In the genomic region with DNA sequence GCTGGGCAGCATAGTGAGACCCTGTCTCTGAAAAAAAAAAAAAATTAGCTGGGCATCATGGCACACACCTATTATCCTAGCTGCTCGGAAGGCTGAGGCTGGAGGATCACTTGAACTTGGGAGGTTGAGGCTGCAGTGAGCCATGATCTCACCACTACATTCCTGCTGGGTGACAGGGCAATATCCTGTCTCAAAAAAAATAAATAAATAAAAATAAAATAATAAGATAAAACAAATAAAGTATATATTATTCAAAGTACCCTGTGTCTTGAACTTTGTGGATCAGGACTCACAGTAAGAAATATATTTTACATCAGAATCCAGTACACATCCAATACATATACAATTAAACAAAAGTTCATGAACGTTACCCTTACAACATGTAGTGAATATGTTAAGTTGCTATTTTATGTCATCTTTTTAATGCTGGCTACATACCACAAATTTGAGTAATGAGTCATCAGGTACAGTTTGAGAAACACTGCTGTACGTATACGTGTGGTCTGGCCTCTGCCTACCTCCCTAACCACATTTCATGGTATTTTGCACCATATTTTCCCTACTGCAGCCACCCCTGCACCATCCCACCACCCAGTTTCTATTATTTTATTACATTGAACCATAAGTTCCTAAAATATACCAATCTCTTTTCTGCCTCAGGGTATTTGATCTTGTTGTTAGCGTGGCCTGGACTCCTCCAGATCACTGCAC, we compare ENCODE assay signal across 1 cellular context.
TF ChIP-seq lines count a peak whose summit lies in the region.

No MANE protein-coding gene starts in this region.

TF ChIP-seq in endothelial cell of umbilical vein, 7 proteins besides CTCF, POLR2A, EP300 and RAD21:
- TF ChIP-seq MYC (IDR thresholded peaks at IDR 0.05; ENCODE audit: low read depth, low read length): no peak
- no peak for TF ChIP-seq POLR2AphosphoS5 (IDR thresholded peaks at IDR 0.05; ENCODE audit: insufficient read depth, low read depth, low read length)
- TF ChIP-seq FOS (IDR thresholded peaks at IDR 0.05; ENCODE audit: borderline replicate concordance, insufficient read depth, low read length): peak; percentile 65
- no peak for TF ChIP-seq EZH2 (IDR thresholded peaks at IDR 0.05; ENCODE audit: borderline replicate concordance, low read depth, low read length, severe bottlenecking)
- TF ChIP-seq, protein P1, sequence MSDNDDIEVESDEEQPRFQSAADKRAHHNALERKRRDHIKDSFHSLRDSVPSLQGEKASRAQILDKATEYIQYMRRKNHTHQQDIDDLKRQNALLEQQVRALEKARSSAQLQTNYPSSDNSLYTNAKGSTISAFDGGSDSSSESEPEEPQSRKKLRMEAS (IDR thresholded peaks at IDR 0.05; ENCODE audit: insufficient read depth, insufficient read length): no peak
- TF ChIP-seq GATA2 (IDR thresholded peaks at IDR 0.05; ENCODE audit: insufficient read depth, insufficient read length, low read depth, low read length): no peak
- TF ChIP-seq JUN (IDR thresholded peaks at IDR 0.05; ENCODE audit: borderline replicate concordance, insufficient read depth, insufficient read length, low read depth): peak; percentile 86
TF ChIP-seq in endothelial cell of umbilical vein: peak in this region for 2.
